Comparison of ENCODE assay signal across 30 cellular contexts in the genomic region with DNA sequence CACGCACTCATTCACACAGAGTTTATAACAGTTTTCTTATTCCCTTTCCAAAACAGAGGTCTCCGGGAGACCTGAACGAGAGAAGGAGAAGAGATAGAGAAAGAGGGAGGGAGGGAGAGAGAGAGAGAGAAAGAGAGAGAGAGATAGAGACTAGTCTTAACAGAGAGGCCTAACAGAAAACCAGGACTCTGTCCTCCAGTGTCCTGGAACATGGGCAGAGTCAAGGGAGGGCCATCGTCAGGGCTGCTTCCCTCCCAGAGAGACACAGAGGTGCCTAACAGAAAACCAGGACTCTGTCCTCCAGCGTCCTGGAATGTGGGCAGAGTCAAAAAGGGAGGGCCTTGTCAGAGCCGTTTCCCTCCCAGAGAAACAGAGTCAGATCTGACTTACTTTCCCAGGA.
"Had no signal": no experiment of that assay in that cellular context is flagged by ENCODE, and none has a peak within 500 bp of the region (broad histone marks: within the 10 kb centered on the region; RNA-seq: fewer than 3 reads in every experiment).

No MANE protein-coding gene starts in this region.

- H3K4me1 ChIP-seq: adrenal gland, breast epithelium, esophagus squamous epithelium, gastroesophageal sphincter had no signal

- H3K4me3 ChIP-seq: adrenal gland, breast epithelium, coronary artery, dorsolateral prefrontal cortex, esophagus squamous epithelium, gastroesophageal sphincter, hepatocyte had no signal

- H3K36me3 ChIP-seq: adrenal gland, breast epithelium, esophagus squamous epithelium, gastroesophageal sphincter, WERI-Rb-1 had no signal

- DNase-seq: activated CD4-positive, alpha-beta memory T cell treated with anti-CD3 and anti-CD28 coated beads, Interleukin-2, amount 10 ng/mL, durations not matched to agents 7 days and 5 days; activated CD4-positive, alpha-beta T cell treated with anti-CD3 and anti-CD28 coated beads for 36 hours; activated CD4-positive, alpha-beta T cell treated with anti-CD3 and anti-CD28 coated beads, Interleukin-2, amount 10 ng/mL, durations not matched to agents 24 days and 14 days; activated CD4-positive, CD25-positive, alpha-beta regulatory T cell; activated CD4-positive, CD25-positive, alpha-beta regulatory T cell treated with anti-CD3 and anti-CD28 coated beads, Interleukin-2, amount 50 U/mL, for 72 hours; activated CD8-positive, alpha-beta memory T cell treated with anti-CD3 and anti-CD28 coated beads, Interleukin-2, amount 50 U/mL, for 48 hours; activated gamma-delta T cell; activated naive CD4-positive, alpha-beta T cell; activated naive CD8-positive, alpha-beta T cell treated with anti-CD3 and anti-CD28 coated beads for 36 hours; activated naive CD8-positive, alpha-beta T cell treated with anti-CD3 and anti-CD28 coated beads, Interleukin-2, amount 50 U/mL, for 24 hours; activated T-cell treated with anti-CD3 and anti-CD28 coated beads for 4 hours; activated T-cell treated with anti-CD3 and anti-CD28 coated beads, Interleukin-2, amount 50 U/mL, for 24 hours; activated T-cell treated with anti-CD3 and anti-CD28 coated beads, Interleukin-2, amount 50 U/mL, for 72 hours; adrenal gland; amygdala; aorta; dorsolateral prefrontal cortex; effector memory CD4-positive, alpha-beta T cell; erythroblast; esophagus squamous epithelium; foreskin melanocyte; head of caudate nucleus; T-helper 1 cell; T-helper 17 cell; T1000; WERI-Rb-1 had no signal

- H3K27ac ChIP-seq: adrenal gland, breast epithelium, coronary artery, dorsolateral prefrontal cortex, esophagus squamous epithelium, gastroesophageal sphincter, hepatocyte, WERI-Rb-1 had no signal

- H3K27me3 ChIP-seq: adrenal gland, breast epithelium, hepatocyte had no signal

- H3K9me3 ChIP-seq: adrenal gland, breast epithelium, esophagus squamous epithelium had no signal

- ATAC-seq: activated CD4-positive, alpha-beta T cell treated with anti-CD3 and anti-CD28 coated beads for 36 hours; activated naive CD8-positive, alpha-beta T cell treated with anti-CD3 and anti-CD28 coated beads, Interleukin-2, amount 50 U/mL, for 24 hours; activated T-cell treated with anti-CD3 and anti-CD28 coated beads, Interleukin-2, amount 50 U/mL, for 72 hours; gastroesophageal sphincter; T-helper 17 cell had no signal
